ENCODE assay signal across 17 cellular contexts in the genomic region with DNA sequence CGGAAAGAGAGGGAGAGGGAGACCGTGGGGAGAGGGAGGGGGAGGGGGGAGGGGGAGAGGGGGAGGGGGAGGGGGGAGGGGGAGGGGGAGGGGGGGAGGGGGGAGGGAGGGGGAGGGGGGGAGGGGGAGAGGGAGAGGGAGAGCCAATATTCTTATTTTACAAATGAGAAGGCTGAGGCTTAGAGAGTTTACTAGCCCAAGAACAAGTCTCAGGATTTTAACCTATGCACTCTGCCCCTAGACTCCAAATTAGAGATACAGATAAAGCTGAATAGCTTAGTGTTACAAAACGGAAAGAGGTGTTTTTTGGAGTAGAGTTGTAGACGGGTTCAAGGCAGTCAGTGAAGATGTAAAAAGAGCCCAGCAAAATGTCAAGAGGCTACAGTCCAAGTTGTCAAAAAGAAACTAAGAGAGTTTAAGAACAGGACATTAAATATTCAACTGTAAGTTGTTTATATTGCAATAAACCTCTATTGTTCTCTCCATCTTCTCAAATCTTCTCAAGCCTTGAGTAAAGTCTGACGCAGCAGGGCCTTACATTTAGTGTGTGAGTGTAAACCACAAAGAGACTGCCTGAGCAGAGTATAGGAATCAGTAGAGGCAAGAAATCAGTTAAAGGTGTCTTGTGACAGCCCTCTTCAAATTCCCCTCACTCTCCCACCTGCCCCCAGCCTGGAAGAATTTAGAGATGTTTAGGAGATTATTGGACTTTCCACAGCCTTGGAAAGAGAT. TPM values are rescaled to one million over a fixed set of nuclear protein-coding genes. Genes with fewer than 3 reads are reported as not detected.
DNase-seq lines count a peak whose midpoint lies in the region; ATAC-seq and TF ChIP-seq lines count a peak whose summit lies in the region.
"Had no signal": no experiment of that assay in that cellular context is flagged by ENCODE, and none has a peak within 500 bp of the region (broad histone marks: within the 10 kb centered on the region; RNA-seq: fewer than 3 reads in every experiment).

No MANE protein-coding gene starts in this region.

- H3K4me3 ChIP-seq in OCI-LY7 (ENCODE audit: low read depth, low read length, poor library complexity, severe bottlenecking): no peak overlapping the region
- no peak overlapping the region for H3K4me3 ChIP-seq in lower leg skin (ENCODE audit: low read depth, poor library complexity, severe bottlenecking)
- H3K4me3 ChIP-seq: BLaER1 treated with 17β-estradiol and CSF1 and Interleukin-3, amounts not matched to agents 10 nM and 100 nM; prostate gland had no signal

- peak overlapping the region; percentile 2; the same call in 1 of the 2 replicates for H2AFZ ChIP-seq in OCI-LY7 (ENCODE audit: low read length)

- peak; percentile 32 for DNase-seq in activated CD4-positive, alpha-beta T cell treated with anti-CD3 and anti-CD28 coated beads for 36 hours
- no peak for DNase-seq in activated CD4-positive, alpha-beta T cell treated with anti-CD3 and anti-CD28 coated beads, Interleukin-2, amount 10 ng/mL, durations not matched to agents 7 days and 5 days
- DNase-seq in OCI-LY7 (ENCODE audit: low spot score): no peak
- DNase-seq in epithelial cell of prostate (ENCODE audit: low read depth, low spot score): no peak
- no peak for DNase-seq in lower leg skin (ENCODE audit: low spot score in 2 of 2)
- DNase-seq in NCI-H82 (lab: John Stamatoyannopoulos, UW): no peak
- DNase-seq: 8988T; activated naive CD4-positive, alpha-beta T cell treated with anti-CD3 and anti-CD28 coated beads, Interleukin-2, amount 50 U/mL, for 16 hours; dermis blood vessel endothelial cell; DMS79 treated with DMSO at 0.1 percent for 48 hours; stimulated activated CD4-positive, alpha-beta T cell treated with anti-CD3 and anti-CD28 coated beads, Interleukin-12 subunit alpha, Interleukin-12 subunit beta, amount 100 ng/mL, for 4 hours had no signal

- no peak for TF ChIP-seq POLR2A in lower leg skin (IDR thresholded peaks at IDR 0.05)

- H3K36me3 ChIP-seq in OCI-LY7 (ENCODE audit: insufficient read depth, low read length): no peaks in the 10 kb centered on the region
- H3K36me3 ChIP-seq: BLaER1 treated with 17β-estradiol and CSF1 and Interleukin-3, amounts not matched to agents 10 nM and 100 nM; prostate gland had no signal

- peaks cover 4% of the 10 kb centered on the region for H3K4me1 ChIP-seq in OCI-LY7 (ENCODE audit: insufficient read depth, low read length, poor library complexity, severe bottlenecking)
- H3K4me1 ChIP-seq: prostate gland had no signal

- CTCF ChIA-PET in activated CD4-positive, alpha-beta T cell treated with anti-CD3 and anti-CD28 coated beads for 36 hours (lab: Charles Lee): interaction anchor here (0.6 kb wide), 1 partner anchor 21 kb away, joined by 3 read pairs; no protein-coding TSS in a partner anchor
- CTCF ChIA-PET in activated CD4-positive, alpha-beta T cell treated with anti-CD3 and anti-CD28 coated beads, Interleukin-2, amount 10 ng/mL, durations not matched to agents 7 days and 5 days (lab: Charles Lee): no interaction called here
- CTCF ChIA-PET in OCI-LY7 (lab: Charles Lee; ENCODE audit: unreplicated experiment): no interaction called here

- H3K36me3 Mint-ChIP-seq in activated CD4-positive, alpha-beta T cell treated with anti-CD3 and anti-CD28 coated beads for 36 hours (ENCODE audit: low read depth): no peaks in the 10 kb centered on the region
- H3K36me3 Mint-ChIP-seq in activated CD4-positive, alpha-beta T cell treated with anti-CD3 and anti-CD28 coated beads, Interleukin-2, amount 10 ng/mL, durations not matched to agents 7 days and 5 days (ENCODE audit: low read depth): peaks cover 12% of the 10 kb centered on the region
- H3K36me3 Mint-ChIP-seq: brain had no signal

- peak; percentile 23 for ATAC-seq in activated CD4-positive, alpha-beta T cell treated with anti-CD3 and anti-CD28 coated beads for 36 hours
- peak; percentile 45 for ATAC-seq in GM18870 (IDR thresholded peaks at IDR 0.05; ENCODE audit: unreplicated experiment)
- no peak for ATAC-seq in GM21528 (IDR thresholded peaks at IDR 0.05; ENCODE audit: low FRiP score, unreplicated experiment)

- H3K4me2 ChIP-seq in OCI-LY7 (ENCODE audit: low read length): no peak overlapping the region

- no TSS peak for BruUV-seq in OCI-LY7 (replicated peaks; lab: Mats Ljungman, UMichigan)

- intact Hi-C loops in activated CD4-positive, alpha-beta T cell treated with anti-CD3 and anti-CD28 coated beads for 36 hours (cut with DNase I, micrococcal nuclease): no loop called here
- intact Hi-C loops in OCI-LY7 (cut with micrococcal nuclease; ENCODE audit: unreplicated experiment) (no loop called here), lower leg skin (cut with DNase I; ENCODE audit: low total_unique reads) (no loop called here)

- peaks cover 32% of the 10 kb centered on the region for H3K4me1 Mint-ChIP-seq in activated CD4-positive, alpha-beta T cell treated with anti-CD3 and anti-CD28 coated beads for 36 hours
- H3K4me1 Mint-ChIP-seq in activated CD4-positive, alpha-beta T cell treated with anti-CD3 and anti-CD28 coated beads, Interleukin-2, amount 10 ng/mL, durations not matched to agents 7 days and 5 days: peaks cover 41% of the 10 kb centered on the region

- H3K27me3 Mint-ChIP-seq in activated CD4-positive, alpha-beta T cell treated with anti-CD3 and anti-CD28 coated beads for 36 hours: no peaks in the 10 kb centered on the region
- no peaks in the 10 kb centered on the region for H3K27me3 Mint-ChIP-seq in activated CD4-positive, alpha-beta T cell treated with anti-CD3 and anti-CD28 coated beads, Interleukin-2, amount 10 ng/mL, durations not matched to agents 7 days and 5 days
- H3K27me3 Mint-ChIP-seq: brain had no signal

- POLR2A ChIA-PET in activated CD4-positive, alpha-beta T cell treated with anti-CD3 and anti-CD28 coated beads for 36 hours (lab: Charles Lee): no interaction called here
- POLR2A ChIA-PET in activated CD4-positive, alpha-beta T cell treated with anti-CD3 and anti-CD28 coated beads, Interleukin-2, amount 10 ng/mL, durations not matched to agents 7 days and 5 days (lab: Charles Lee): no interaction called here
- POLR2A ChIA-PET in OCI-LY7 (lab: Charles Lee): no interaction called here

- no peaks in the 10 kb centered on the region for H3K79me2 ChIP-seq in OCI-LY7 (ENCODE audit: insufficient read depth, low read depth, low read length)

- 55 to 73% methylated on average over 4 to 5 of the region's 5 CpGs for WGBS in lower leg skin, 2 donors

- peak overlapping the region; percentile 63 for H3K27ac Mint-ChIP-seq in activated CD4-positive, alpha-beta T cell treated with anti-CD3 and anti-CD28 coated beads for 36 hours
- H3K27ac Mint-ChIP-seq in activated CD4-positive, alpha-beta T cell treated with anti-CD3 and anti-CD28 coated beads, Interleukin-2, amount 10 ng/mL, durations not matched to agents 7 days and 5 days: no peak overlapping the region
- H3K27ac Mint-ChIP-seq: brain, nephron had no signal

- H3K9me3 Mint-ChIP-seq in activated CD4-positive, alpha-beta T cell treated with anti-CD3 and anti-CD28 coated beads for 36 hours (ENCODE audit: low read depth): no peaks in the 10 kb centered on the region
- peaks cover 15% of the 10 kb centered on the region for H3K9me3 Mint-ChIP-seq in activated CD4-positive, alpha-beta T cell treated with anti-CD3 and anti-CD28 coated beads, Interleukin-2, amount 10 ng/mL, durations not matched to agents 7 days and 5 days

- H3K4me3 Mint-ChIP-seq in activated CD4-positive, alpha-beta T cell treated with anti-CD3 and anti-CD28 coated beads for 36 hours: no peak overlapping the region
- H3K4me3 Mint-ChIP-seq in activated CD4-positive, alpha-beta T cell treated with anti-CD3 and anti-CD28 coated beads, Interleukin-2, amount 10 ng/mL, durations not matched to agents 7 days and 5 days: no peak overlapping the region
- H3K4me3 Mint-ChIP-seq: brain, nephron had no signal

- H4K20me1 ChIP-seq in OCI-LY7 (ENCODE audit: insufficient read depth, low read length): no peaks in the 10 kb centered on the region
- H4K20me1 ChIP-seq: BLaER1 treated with 17β-estradiol and CSF1 and Interleukin-3, amounts not matched to agents 10 nM and 100 nM had no signal

- TF ChIP-seq CTCF in OCI-LY7 (conservative IDR thresholded peaks at IDR 0.05; ENCODE audit: low read length) (no peak), lower leg skin (IDR thresholded peaks at IDR 0.05) (no peak)

- no peaks in the 10 kb centered on the region; the same call in 1 of the 2 replicates for H3K9me3 ChIP-seq in OCI-LY7 (ENCODE audit: low read length)
- H3K9me3 ChIP-seq: prostate gland had no signal

- no peaks in the 10 kb centered on the region for H3K9me2 ChIP-seq in OCI-LY7 (ENCODE audit: insufficient read depth, low read length)

- H3K27ac ChIP-seq in OCI-LY7 (ENCODE audit: low read depth, low read length, poor library complexity, severe bottlenecking) (no peak overlapping the region), epithelial cell of prostate (peak overlapping the region; percentile 64)
- H3K27ac ChIP-seq: BLaER1 treated with 17β-estradiol and CSF1 and Interleukin-3, amounts not matched to agents 10 nM and 100 nM; prostate gland had no signal

RNA-seq across cellular contexts. Expression of a gene that starts 34.9 kb away (rescaled TPM):
- 10 to 100 TPM; 41.4 to 46.3 TPM for total RNA-seq in activated CD4-positive, alpha-beta T cell treated with anti-CD3 and anti-CD28 coated beads for 36 hours
- total RNA-seq in activated CD4-positive, alpha-beta T cell treated with anti-CD3 and anti-CD28 coated beads, Interleukin-2, amount 10 ng/mL, durations not matched to agents 7 days and 5 days: 10 to 100 TPM; 42.1 to 42.5 TPM
- 70.3 and 70.4 TPM in 2 replicates for total RNA-seq in OCI-LY7 (2014; rRNA removed; shearing (Covaris generic))
- total RNA-seq in OCI-LY7 (2022): 127 and 129 TPM in 2 replicates
- total RNA-seq in lower leg skin: 10 to 100 TPM; 11.2 to 30.3 (median 17.2) TPM
